ENCODE assay signal across 15 cellular contexts in the genomic region with DNA sequence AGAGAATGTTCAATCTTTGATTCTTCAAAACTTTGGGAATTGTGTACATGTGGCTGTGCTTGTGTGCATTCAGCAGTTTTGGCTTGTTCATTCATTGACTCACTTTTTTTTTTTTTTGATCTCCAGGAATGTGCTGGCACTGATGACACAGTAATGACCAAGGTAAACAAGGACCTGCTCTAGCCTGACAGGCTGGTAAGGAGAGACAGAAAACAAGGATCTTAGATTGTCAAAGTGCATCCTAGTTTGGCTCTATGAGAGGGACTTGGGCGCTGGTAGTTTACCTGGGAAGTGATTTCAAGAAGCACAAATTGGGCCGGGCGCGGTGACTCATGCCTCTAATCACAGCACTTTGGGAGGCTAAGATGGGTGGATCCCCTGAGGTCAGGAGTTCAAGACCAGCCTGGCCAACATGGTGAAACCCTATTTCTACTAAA.
A peak's percentile ranks its signal among the peaks of the same experiment; 100 is the strongest.
DNase-seq lines count a peak whose midpoint lies in the region; ATAC-seq and TF ChIP-seq lines count a peak whose summit lies in the region.
"Had no signal": no experiment of that assay in that cellular context is flagged by ENCODE, and none has a peak within 500 bp of the region (broad histone marks: within the 10 kb centered on the region; RNA-seq: fewer than 3 reads in every experiment).

No MANE protein-coding gene starts in this region.

- H3K4me3 ChIP-seq in RWPE2 (ENCODE audit: severe bottlenecking) (no peak overlapping the region), neural progenitor cell (no peak overlapping the region)
- H3K4me3 ChIP-seq: gastroesophageal sphincter, lower lobe of right lung, SK-N-MC, stomach had no signal

- DNase-seq in H4 (ENCODE audit: low spot score) (peak; percentile 60), RWPE2 (ENCODE audit: low spot score) (peak; percentile 81), fibroblast of peridontal ligament (ENCODE audit: extremely low read depth) (peak; percentile 64), osteocyte (ENCODE audit: extremely low spot score, unreplicated experiment) (peak; percentile 54), neural progenitor cell (ENCODE audit: low spot score) (no peak), GM10248 (ENCODE audit: extremely low spot score) (no peak), SHP77 treated with DMSO at 0.1 percent for 48 hours (lab: John Stamatoyannopoulos, UW) (no peak), Right ventricle myocardium superior (no peak)
- DNase-seq: activated CD4-positive, alpha-beta T cell treated with anti-CD3 and anti-CD28 coated beads for 1 hour; lower lobe of right lung; NCI-H524; stomach had no signal

- intact Hi-C loops in Right ventricle myocardium superior (cut with DNase I): no loop called here

- no peak overlapping the region for H3K9ac ChIP-seq in neural progenitor cell
- H3K9ac ChIP-seq: parathyroid adenoma had no signal

- H3K27ac Mint-ChIP-seq in osteocyte (ENCODE audit: unreplicated experiment): no peak overlapping the region
- no peak overlapping the region for H3K27ac Mint-ChIP-seq in neural progenitor cell

- H3K4me1 ChIP-seq in RWPE2 (ENCODE audit: insufficient read depth, poor library complexity, severe bottlenecking): peaks cover 55% of the 10 kb centered on the region
- peaks cover 25% of the 10 kb centered on the region for H3K4me1 ChIP-seq in neural progenitor cell
- H3K4me1 ChIP-seq: gastroesophageal sphincter, lower lobe of right lung, parathyroid adenoma, stomach had no signal

- POLR2A ChIA-PET in GM10248 (lab: Yijun Ruan, JAX): no interaction called here

- H3K27me3 ChIP-seq in RWPE2 (ENCODE audit: insufficient read depth, poor library complexity, severe bottlenecking) (no peaks in the 10 kb centered on the region), neural progenitor cell (no peaks in the 10 kb centered on the region)
- H3K27me3 ChIP-seq: stomach had no signal

- H3F3A ChIP-seq in neural progenitor cell (ENCODE audit: low read depth): peaks cover 9% of the 10 kb centered on the region

- H3K9me3 ChIP-seq in RWPE2 (ENCODE audit: severe bottlenecking) (no peaks in the 10 kb centered on the region), neural progenitor cell (ENCODE audit: low read depth) (no peaks in the 10 kb centered on the region)
- H3K9me3 ChIP-seq: gastroesophageal sphincter, lower lobe of right lung, stomach had no signal

- no peak overlapping the region for H3K4me3 Mint-ChIP-seq in osteocyte (ENCODE audit: unreplicated experiment)
- H3K4me3 Mint-ChIP-seq in neural progenitor cell: no peak overlapping the region

- no peak overlapping the region for H3K4me2 ChIP-seq in neural progenitor cell

- ATAC-seq in RWPE2 (ENCODE audit: low read depth): peak; percentile 84
- no peak for ATAC-seq in Right ventricle myocardium superior (ENCODE audit: poor library complexity)
- ATAC-seq: gastroesophageal sphincter, lower lobe of right lung had no signal

- H3K9me3 Mint-ChIP-seq in osteocyte (ENCODE audit: unreplicated experiment): no peaks in the 10 kb centered on the region
- H3K9me3 Mint-ChIP-seq in neural progenitor cell: peaks cover 4% of the 10 kb centered on the region

- H2AFZ ChIP-seq in neural progenitor cell (replicated peaks): no peak overlapping the region
- H2AFZ ChIP-seq: parathyroid adenoma had no signal

- H3K27ac ChIP-seq in RWPE2 (ENCODE audit: poor library complexity, severe bottlenecking): peak overlapping the region; percentile 95
- no peak overlapping the region for H3K27ac ChIP-seq in neural progenitor cell
- H3K27ac ChIP-seq: gastroesophageal sphincter, lower lobe of right lung, parathyroid adenoma, SK-N-MC, stomach had no signal

- no peaks in the 10 kb centered on the region for H3K27me3 Mint-ChIP-seq in osteocyte (ENCODE audit: unreplicated experiment)
- peaks cover 6% of the 10 kb centered on the region for H3K27me3 Mint-ChIP-seq in neural progenitor cell (ENCODE audit: insufficient read depth, low read depth)

- CTCF ChIA-PET in GM10248 (lab: Yijun Ruan, JAX): no interaction called here

- H3K36me3 Mint-ChIP-seq in osteocyte (ENCODE audit: unreplicated experiment) (no peaks in the 10 kb centered on the region), neural progenitor cell (no peaks in the 10 kb centered on the region)

- peaks cover 10% of the 10 kb centered on the region for H3K4me1 Mint-ChIP-seq in osteocyte (ENCODE audit: unreplicated experiment)
- H3K4me1 Mint-ChIP-seq in neural progenitor cell: peaks cover 42% of the 10 kb centered on the region

- no peaks in the 10 kb centered on the region for H3K36me3 ChIP-seq in RWPE2 (ENCODE audit: low read depth)
- no peaks in the 10 kb centered on the region for H3K36me3 ChIP-seq in neural progenitor cell
- H3K36me3 ChIP-seq: gastroesophageal sphincter, lower lobe of right lung, stomach had no signal

- no peaks in the 10 kb centered on the region for H3K79me2 ChIP-seq in neural progenitor cell (ENCODE audit: low read depth)
- H3K79me2 ChIP-seq: parathyroid adenoma had no signal

- no peaks in the 10 kb centered on the region for H4K20me1 ChIP-seq in neural progenitor cell (ENCODE audit: low read depth)

- no peak for TF ChIP-seq CTCF in RWPE2 (IDR thresholded peaks at IDR 0.05; ENCODE audit: poor library complexity, severe bottlenecking)
- TF ChIP-seq CTCF in osteocyte (IDR thresholded peaks at IDR 0.05): no peak
- no peak for TF ChIP-seq CTCF in neural progenitor cell (IDR thresholded peaks at IDR 0.05)
- no peak for TF ChIP-seq CTCF in GM10248 (IDR thresholded peaks at IDR 0.05; ENCODE audit: control extremely low read depth, extremely low read depth, low read depth, missing control alignments)

Comparison
In these comparisons a context has a peak if more than half of its experiments do, and no peak if none do; other contexts are left out.
1. DNase-seq: peak in H4 (single experiment), RWPE2 (single experiment), fibroblast of peridontal ligament (single experiment) and osteocyte (single experiment); none in neural progenitor cell (single experiment), GM10248 (single experiment), SHP77 treated with DMSO at 0.1 percent for 48 hours (single experiment) and Right ventricle myocardium superior (single experiment).